In genomic region chr12:121937654-121938053, GRCh38 we compare ENCODE assay signal across 23 cellular contexts.
"Had no signal": no experiment of that assay in that cellular context is flagged by ENCODE, and none has a peak within 500 bp of the region (broad histone marks: within the 10 kb centered on the region; RNA-seq: fewer than 3 reads in every experiment).

No MANE protein-coding gene starts in this region.

- H3K4me3 ChIP-seq: esophagus squamous epithelium, hepatocyte, left ventricle myocardium inferior, lower lobe of right lung, pancreas, smooth muscle cell, tibial nerve, upper lobe of right lung, vagina had no signal

- H3K9me3 Mint-ChIP-seq: dendritic cell treated with granulocyte-macrophage colony-stimulating factor and Interleukin-4, amounts not matched to agents 40 ng/mL and 50 ng/mL, for 4 days; effector memory CD8-positive, alpha-beta T cell; memory B cell; natural killer cell treated with Interleukin-12 subunit alpha and Interleukin-12 subunit beta and Interleukin-15 and Interleukin-18, amount 100 ng/mL, for 72 hours had no signal

- H3K27ac ChIP-seq: esophagus squamous epithelium, hepatocyte, left ventricle myocardium inferior, lower lobe of right lung, pancreas, tibial nerve, upper lobe of right lung, vagina had no signal

- H3K36me3 ChIP-seq: lower lobe of right lung, pancreas, upper lobe of right lung, vagina had no signal

- H3K36me3 Mint-ChIP-seq: memory B cell; natural killer cell treated with Interleukin-12 subunit alpha and Interleukin-12 subunit beta and Interleukin-15 and Interleukin-18, amount 100 ng/mL, for 72 hours had no signal

- H3K4me2 ChIP-seq: hepatocyte, smooth muscle cell had no signal

- DNase-seq: effector memory CD8-positive, alpha-beta T cell; esophagus squamous epithelium; foreskin fibroblast; head of caudate nucleus; kidney; left cardiac atrium; left ventricle myocardium inferior; lower lobe of right lung; midbrain; occipital lobe; pancreas; right cardiac atrium; stimulated activated CD4-positive, alpha-beta T cell treated with anti-CD3 and anti-CD28 coated beads, Interleukin-2, amount 100 ng/mL, for 48 hours; stimulated activated naive CD4-positive, alpha-beta T cell treated with Interleukin-2 at 50 U/mL for 16 hours; upper lobe of right lung had no signal

- H3K4me1 ChIP-seq: esophagus squamous epithelium, left ventricle myocardium inferior, lower lobe of right lung, pancreas, tibial nerve, upper lobe of right lung, vagina had no signal

- H3K9me3 ChIP-seq: esophagus squamous epithelium, lower lobe of right lung, pancreas, upper lobe of right lung, vagina had no signal

- H3K27me3 ChIP-seq: esophagus squamous epithelium, hepatocyte, pancreas, tibial nerve, upper lobe of right lung, vagina had no signal

- H3K27me3 Mint-ChIP-seq: effector memory CD8-positive, alpha-beta T cell; memory B cell; natural killer cell treated with Interleukin-12 subunit alpha and Interleukin-12 subunit beta and Interleukin-15 and Interleukin-18, amount 100 ng/mL, for 72 hours had no signal

- H3K4me3 Mint-ChIP-seq: dendritic cell treated with granulocyte-macrophage colony-stimulating factor and Interleukin-4, amounts not matched to agents 40 ng/mL and 50 ng/mL, for 4 days; effector memory CD8-positive, alpha-beta T cell; memory B cell; natural killer cell treated with Interleukin-12 subunit alpha and Interleukin-12 subunit beta and Interleukin-15 and Interleukin-18, amount 100 ng/mL, for 72 hours had no signal

- ATAC-seq: effector memory CD8-positive, alpha-beta T cell; left cardiac atrium; lower lobe of right lung; natural killer cell treated with Interleukin-12 subunit alpha and Interleukin-12 subunit beta and Interleukin-15 and Interleukin-18, amount 100 ng/mL, for 72 hours; pancreas; right cardiac atrium; upper lobe of right lung had no signal

- H3K27ac Mint-ChIP-seq: dendritic cell treated with granulocyte-macrophage colony-stimulating factor and Interleukin-4, amounts not matched to agents 40 ng/mL and 50 ng/mL, for 4 days; memory B cell; natural killer cell treated with Interleukin-12 subunit alpha and Interleukin-12 subunit beta and Interleukin-15 and Interleukin-18, amount 100 ng/mL, for 72 hours; progenitor cell of endocrine pancreas had no signal
